In the genomic region with DNA sequence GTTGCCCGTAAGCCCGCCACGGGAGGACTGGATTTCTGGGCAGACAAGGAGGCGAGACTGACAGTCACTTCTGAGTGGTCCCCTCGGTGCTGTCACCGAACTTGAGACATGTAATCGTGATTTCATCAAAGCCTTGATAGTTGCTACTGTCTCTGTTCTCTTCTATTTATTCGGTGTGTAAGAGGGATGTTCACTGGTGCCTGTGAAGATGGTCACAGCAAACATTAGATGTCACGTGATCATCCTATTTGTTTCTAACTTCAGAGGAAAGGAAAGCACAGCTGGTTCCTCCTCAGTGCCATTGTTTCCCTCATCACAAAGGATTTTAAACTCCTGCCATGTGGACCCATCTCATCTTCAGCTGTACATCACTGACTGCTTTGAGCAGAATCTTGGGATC, we compare ENCODE assay signal across 18 cellular contexts.
DNase-seq lines count a peak whose midpoint lies in the region; ATAC-seq, FAIRE-seq and TF ChIP-seq lines count a peak whose summit lies in the region.
"Had no signal": no experiment of that assay in that cellular context is flagged by ENCODE, and none has a peak within 500 bp of the region (broad histone marks: within the 10 kb centered on the region; RNA-seq: fewer than 3 reads in every experiment).

No MANE protein-coding gene starts in this region.

- ATAC-seq in HepG2 (no peak), right lobe of liver (no peak), HG02642 (IDR thresholded peaks at IDR 0.05; ENCODE audit: poor library complexity, unreplicated experiment) (no peak)
- ATAC-seq: effector memory CD8-positive, alpha-beta T cell had no signal

- no peak overlapping the region for H3K4me2 ChIP-seq in HepG2 (ENCODE audit: low read depth, low read length)

- H3K4me1 Mint-ChIP-seq in activated naive CD8-positive, alpha-beta T cell treated with anti-CD3 and anti-CD28 coated beads for 36 hours, result peaks cover 4% of the 10 kb centered on the region

- POLR2A ChIA-PET in HepG2 (lab: Yijun Ruan, JAX), result no interaction called here

- H3K27ac ChIP-seq in HepG2 (ENCODE audit: extremely low read length, insufficient read depth, low read length) (no peak overlapping the region), right lobe of liver (no peak overlapping the region)
- H3K27ac ChIP-seq: parathyroid adenoma, stomach, upper lobe of left lung had no signal

- H3K9me3 ChIP-seq in HepG2 (ENCODE audit: low read length), result no peaks in the 10 kb centered on the region
- no peaks in the 10 kb centered on the region for H3K9me3 ChIP-seq in right lobe of liver
- H3K9me3 ChIP-seq in endocrine pancreas (ENCODE audit: control insufficient read depth, low read length), result no peaks in the 10 kb centered on the region
- H3K9me3 ChIP-seq: stomach, upper lobe of left lung had no signal

- H3K4me3 Mint-ChIP-seq in activated naive CD8-positive, alpha-beta T cell treated with anti-CD3 and anti-CD28 coated beads for 36 hours, result no peak overlapping the region
- H3K4me3 Mint-ChIP-seq: activated CD4-positive, alpha-beta memory T cell treated with anti-CD3 and anti-CD28 coated beads for 36 hours; activated naive CD4-positive, alpha-beta T cell treated with anti-CD3 and anti-CD28 coated beads, Interleukin-2, amount 10 ng/mL, durations not matched to agents 7 days and 5 days; effector memory CD8-positive, alpha-beta T cell had no signal

- CTCF ChIA-PET in HepG2 (lab: Yijun Ruan, JAX; ENCODE audit: low intra/inter-chr PET ratio, low total read pairs), result no interaction called here

- WGBS in HepG2 (ENCODE audit: low lambda C conversion rate), result 3% methylated on average over 9 of the region's 9 CpGs
- WGBS in right lobe of liver (ENCODE audit: insufficient coverage, low coverage, low lambda C conversion rate, missing lambda C conversion rate), result 36% methylated on average over 8 of the region's 9 CpGs

- H3K36me3 Mint-ChIP-seq in activated naive CD8-positive, alpha-beta T cell treated with anti-CD3 and anti-CD28 coated beads for 36 hours, result no peaks in the 10 kb centered on the region
- H3K36me3 Mint-ChIP-seq: activated CD4-positive, alpha-beta memory T cell treated with anti-CD3 and anti-CD28 coated beads for 36 hours; activated naive CD4-positive, alpha-beta T cell treated with anti-CD3 and anti-CD28 coated beads, Interleukin-2, amount 10 ng/mL, durations not matched to agents 7 days and 5 days had no signal

- H4K20me1 ChIP-seq in HepG2 (ENCODE audit: insufficient read depth, low read length), result no peaks in the 10 kb centered on the region

- H3K9ac ChIP-seq in HepG2 (ENCODE audit: insufficient read depth, low read depth, low read length) (no peak overlapping the region), endocrine pancreas (ENCODE audit: control insufficient read depth, insufficient read depth, low read length) (no peak overlapping the region)
- H3K9ac ChIP-seq: parathyroid adenoma had no signal

- no peak for FAIRE-seq in HepG2 (lab: Jason Lieb, UNC)
- FAIRE-seq: kidney had no signal

- DNase-seq in HepG2 (ENCODE audit: low spot score) (no peak), right lobe of liver (no peak), NCI-H2227 (lab: John Stamatoyannopoulos, UW; ENCODE audit: unreplicated experiment) (peak; percentile 40), AG20443 (ENCODE audit: low spot score) (no peak), HCEC 1CT (no peak)
- DNase-seq in activated naive CD8-positive, alpha-beta T cell treated with anti-CD3 and anti-CD28 coated beads for 36 hours, result no peak
- DNase-seq: activated CD4-positive, alpha-beta memory T cell treated with anti-CD3 and anti-CD28 coated beads for 36 hours; activated naive CD4-positive, alpha-beta T cell treated with anti-CD3 and anti-CD28 coated beads, Interleukin-2, amount 10 ng/mL, durations not matched to agents 7 days and 5 days; activated T-cell treated with anti-CD3 and anti-CD28 coated beads, Interleukin-2, amount 50 U/mL, for 1 hour; effector memory CD8-positive, alpha-beta T cell; hypothalamus; kidney; SIG-M5; stomach; upper lobe of left lung had no signal

- no TSS peak for BruUV-seq in HepG2 (replicated peaks; lab: Mats Ljungman, UMichigan)

- intact Hi-C loops in HepG2 (cut with micrococcal nuclease; ENCODE audit: unreplicated experiment), result no loop called here
- intact Hi-C loops in right lobe of liver (cut with DNase I), result no loop called here

- H3K27me3 ChIP-seq in HepG2 (ENCODE audit: control insufficient read depth in 1 of 2, insufficient read depth in 2 of 2, low read length in 2 of 2) (peaks cover 3 to 11% of the 10 kb centered on the region in 2 experiments; a peak in 2 of 5 replicates), right lobe of liver (no peaks in the 10 kb centered on the region), endocrine pancreas (ENCODE audit: control insufficient read depth, insufficient read depth, low read length) (no peaks in the 10 kb centered on the region)
- H3K27me3 ChIP-seq: upper lobe of left lung had no signal

- no peak for TF ChIP-seq CTCF in HepG2 (CRISPR knock-in tag; IDR thresholded peaks at IDR 0.05)
- TF ChIP-seq CTCF in right lobe of liver (IDR thresholded peaks at IDR 0.05), result no peak

- no peaks in the 10 kb centered on the region for H3K36me3 ChIP-seq in HepG2 (replicated peaks in 1 of 2; ENCODE audit: control insufficient read depth in 1 of 2, insufficient read depth in 2 of 2, low read length in 2 of 2)
- H3K36me3 ChIP-seq in right lobe of liver, result no peaks in the 10 kb centered on the region
- no peaks in the 10 kb centered on the region for H3K36me3 ChIP-seq in endocrine pancreas (ENCODE audit: control insufficient read depth, insufficient read depth, low read length)
- H3K36me3 ChIP-seq: stomach, upper lobe of left lung had no signal

- in situ Hi-C loops in HepG2 (cut with HindIII; ENCODE audit: extremely low pct_ligation_motif_present, low pct_unique_long_range_greater_than_20kb), result no loop called here

- no peak for TF ChIP-seq RAD21 in HepG2 (CRISPR knock-in tag; IDR thresholded peaks at IDR 0.05)

- H3K27ac Mint-ChIP-seq in activated naive CD8-positive, alpha-beta T cell treated with anti-CD3 and anti-CD28 coated beads for 36 hours, result no peak overlapping the region
- H3K27ac Mint-ChIP-seq: activated CD4-positive, alpha-beta memory T cell treated with anti-CD3 and anti-CD28 coated beads for 36 hours; activated naive CD4-positive, alpha-beta T cell treated with anti-CD3 and anti-CD28 coated beads, Interleukin-2, amount 10 ng/mL, durations not matched to agents 7 days and 5 days; effector memory CD8-positive, alpha-beta T cell had no signal

- H3K4me3 ChIP-seq in HepG2 (replicated peaks in 1 of 3; ENCODE audit: insufficient read depth in 1 of 3, low read depth in 2 of 3, low read length in 3 of 3) (no peak overlapping the region), right lobe of liver (no peak overlapping the region), endocrine pancreas (ENCODE audit: control insufficient read depth, insufficient read depth, low read length) (peak overlapping the region; percentile 18)
- H3K4me3 ChIP-seq: stomach, upper lobe of left lung had no signal

- TF ChIP-seq EP300 in HepG2 (IDR thresholded peaks at IDR 0.05; ENCODE audit: low read depth in 2 of 2, low read length in 2 of 2) (no peak), HepG2 (CRISPR knock-in tag; IDR thresholded peaks at IDR 0.05; ENCODE audit: borderline replicate concordance) (no peak)

- no peaks in the 10 kb centered on the region for H3K79me2 ChIP-seq in HepG2 (ENCODE audit: insufficient read depth, low read length)
- H3K79me2 ChIP-seq: parathyroid adenoma had no signal

- H3K9me3 Mint-ChIP-seq in activated naive CD8-positive, alpha-beta T cell treated with anti-CD3 and anti-CD28 coated beads for 36 hours, result no peaks in the 10 kb centered on the region
- H3K9me3 Mint-ChIP-seq: activated CD4-positive, alpha-beta memory T cell treated with anti-CD3 and anti-CD28 coated beads for 36 hours; activated naive CD4-positive, alpha-beta T cell treated with anti-CD3 and anti-CD28 coated beads, Interleukin-2, amount 10 ng/mL, durations not matched to agents 7 days and 5 days; effector memory CD8-positive, alpha-beta T cell had no signal

- peaks cover 21% of the 10 kb centered on the region for H3K27me3 Mint-ChIP-seq in activated naive CD8-positive, alpha-beta T cell treated with anti-CD3 and anti-CD28 coated beads for 36 hours

- H3K4me1 ChIP-seq in HepG2 (ENCODE audit: insufficient read depth, low read length) (no peaks in the 10 kb centered on the region), right lobe of liver (no peaks in the 10 kb centered on the region), endocrine pancreas (ENCODE audit: control insufficient read depth, insufficient read depth, low read length) (no peaks in the 10 kb centered on the region)
- H3K4me1 ChIP-seq: parathyroid adenoma, stomach, upper lobe of left lung had no signal

- no peak overlapping the region for H2AFZ ChIP-seq in HepG2 (ENCODE audit: low read length)
- H2AFZ ChIP-seq: parathyroid adenoma had no signal

- TF ChIP-seq POLR2A in HepG2 (IDR thresholded peaks at IDR 0.05; ENCODE audit: insufficient read depth in 1 of 2, low read depth in 2 of 2, low read length in 2 of 2) (no peak), right lobe of liver (IDR thresholded peaks at IDR 0.05) (no peak)

TF ChIP-seq in HepG2, 621 proteins besides CTCF, POLR2A, EP300 and RAD21:
- peak; percentile 90 for TF ChIP-seq RAD51 (IDR thresholded peaks at IDR 0.05; ENCODE audit: borderline replicate concordance)
- TF ChIP-seq ZSCAN12 (CRISPR knock-in tag; IDR thresholded peaks at IDR 0.05), result no peak
- no peak for TF ChIP-seq ZKSCAN5 (CRISPR knock-in tag; IDR thresholded peaks at IDR 0.05)
- TF ChIP-seq, protein P1, sequence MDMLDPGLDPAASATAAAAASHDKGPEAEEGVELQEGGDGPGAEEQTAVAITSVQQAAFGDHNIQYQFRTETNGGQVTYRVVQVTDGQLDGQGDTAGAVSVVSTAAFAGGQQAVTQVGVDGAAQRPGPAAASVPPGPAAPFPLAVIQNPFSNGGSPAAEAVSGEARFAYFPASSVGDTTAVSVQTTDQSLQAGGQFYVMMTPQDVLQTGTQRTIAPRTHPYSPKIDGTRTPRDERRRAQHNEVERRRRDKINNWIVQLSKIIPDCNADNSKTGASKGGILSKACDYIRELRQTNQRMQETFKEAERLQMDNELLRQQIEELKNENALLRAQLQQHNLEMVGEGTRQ (IDR thresholded peaks at IDR 0.05; ENCODE audit: low read depth, low read length), result peak; percentile 76
- TF ChIP-seq, protein P1 (CRISPR knock-in tag; IDR thresholded peaks at IDR 0.05; ENCODE audit: borderline replicate concordance), result no peak
